In the genomic region with DNA sequence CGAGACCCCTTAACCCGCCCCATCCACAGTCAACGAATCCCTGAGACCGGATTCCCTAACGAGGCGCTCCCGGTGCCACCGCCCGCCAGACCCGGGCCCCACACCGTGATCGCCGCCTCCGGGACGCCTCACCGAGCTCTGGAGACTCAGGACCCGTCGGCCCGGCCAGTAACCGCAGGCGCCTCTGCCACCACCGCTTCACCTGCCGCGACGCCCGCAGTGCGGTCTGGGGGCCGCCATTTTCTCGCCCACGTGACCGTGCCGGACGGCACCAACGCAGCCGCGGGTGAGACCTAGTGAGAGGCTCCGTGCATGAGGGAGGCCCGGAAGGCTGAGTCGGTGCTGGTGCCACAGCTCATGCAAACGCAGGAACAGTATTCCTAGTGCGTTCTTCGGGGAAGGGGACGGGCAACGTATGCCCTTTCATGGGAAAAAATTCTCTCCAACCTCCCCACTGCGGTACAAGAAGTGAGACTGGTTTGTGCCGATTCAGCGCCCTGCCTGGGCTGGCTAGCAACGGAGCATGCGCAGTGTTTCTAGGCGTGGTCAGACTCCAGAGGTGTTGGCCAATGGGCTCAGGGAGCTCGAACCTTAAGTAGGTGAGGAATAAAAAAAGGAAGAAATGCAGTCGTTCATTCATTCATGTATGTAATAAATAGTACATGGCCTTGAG, we compare ENCODE assay signal across 8 cellular contexts. TPM values are rescaled to one million over a fixed set of nuclear protein-coding genes. Genes with fewer than 3 reads are reported as not detected.
DNase-seq lines count a peak whose midpoint lies in the region; ATAC-seq and TF ChIP-seq lines count a peak whose summit lies in the region.

DOHH (minus strand) TSS at position 246 of the 673 bp plus-strand sequence. CDS start 3,860 bp downstream, outside the sequence.

- H3K4me3 Mint-ChIP-seq in activated naive CD8-positive, alpha-beta T cell: peak within 1 kb of the TSS; percentile 90
- H3K4me3 Mint-ChIP-seq in glutamatergic neuron (ENCODE audit: unreplicated experiment): peak within 1 kb of the TSS; percentile 98

- no peaks in the 10 kb centered on the region for H3K9me3 ChIP-seq in osteoblast (ENCODE audit: low read depth, low read length)
- H3K9me3 ChIP-seq in thymus (ENCODE audit: control insufficient read depth): no peaks in the 10 kb centered on the region

- H3K36me3 Mint-ChIP-seq in activated naive CD8-positive, alpha-beta T cell: peaks cover 5% of the 10 kb centered on the region
- no peaks in the 10 kb centered on the region for H3K36me3 Mint-ChIP-seq in glutamatergic neuron (ENCODE audit: unreplicated experiment)

- peak within 1 kb of the TSS; percentile 88 for H3K4me2 ChIP-seq in osteoblast (ENCODE audit: insufficient read depth, low read length)

- TF ChIP-seq CTCF in glutamatergic neuron (IDR thresholded peaks at IDR 0.05; ENCODE audit: partially characterized antibody, unreplicated experiment) (no peak), osteoblast (IDR thresholded peaks at IDR 0.05; ENCODE audit: extremely low read depth, low read depth, low read length) (no peak)

- H3K4me1 ChIP-seq in osteoblast (ENCODE audit: insufficient read depth, low read length) (peaks cover 13% of the 10 kb centered on the region), thymus (ENCODE audit: control insufficient read depth, insufficient read depth, low read length) (peaks cover 5% of the 10 kb centered on the region)

- H3K36me3 ChIP-seq in osteoblast (ENCODE audit: insufficient read depth, low read length): peaks cover 15% of the 10 kb centered on the region
- peaks cover 8% of the 10 kb centered on the region for H3K36me3 ChIP-seq in thymus (ENCODE audit: control insufficient read depth, insufficient read depth)

- peak within 1 kb of the TSS; percentile 92 for H2AFZ ChIP-seq in osteoblast (ENCODE audit: low read length)

- H3K27ac ChIP-seq in osteoblast (ENCODE audit: low read depth, low read length) (peak within 1 kb of the TSS; percentile 93), thymus (ENCODE audit: low read depth) (peak within 1 kb of the TSS; percentile 89)

- no peaks in the 10 kb centered on the region for H3K9me3 Mint-ChIP-seq in activated naive CD8-positive, alpha-beta T cell (ENCODE audit: low read depth)
- H3K9me3 Mint-ChIP-seq in glutamatergic neuron (ENCODE audit: unreplicated experiment): peaks cover 2% of the 10 kb centered on the region

- ATAC-seq in HG02610 (IDR thresholded peaks at IDR 0.05; ENCODE audit: unreplicated experiment): peak; percentile 79

- peak within 1 kb of the TSS; percentile 97 for H3K27ac Mint-ChIP-seq in activated naive CD8-positive, alpha-beta T cell
- H3K27ac Mint-ChIP-seq in glutamatergic neuron (ENCODE audit: unreplicated experiment): peak within 1 kb of the TSS; percentile 98

- peaks cover 7% of the 10 kb centered on the region for H4K20me1 ChIP-seq in osteoblast (ENCODE audit: insufficient read depth, low read length)

- H3K79me2 ChIP-seq in osteoblast (ENCODE audit: insufficient read depth, low read length): peaks cover 36% of the 10 kb centered on the region

- H3K27me3 ChIP-seq in osteoblast (ENCODE audit: insufficient read depth, low read length): no peaks in the 10 kb centered on the region
- no peaks in the 10 kb centered on the region for H3K27me3 ChIP-seq in thymus (ENCODE audit: control insufficient read depth, insufficient read depth)

- H3K27me3 Mint-ChIP-seq in activated naive CD8-positive, alpha-beta T cell: no peaks in the 10 kb centered on the region
- H3K27me3 Mint-ChIP-seq in glutamatergic neuron (ENCODE audit: unreplicated experiment): peaks cover 4% of the 10 kb centered on the region

- WGBS in thymus: under 1% methylated on average over 52 of the region's 52 CpGs

- H3K4me3 ChIP-seq in GM08714 (ENCODE audit: low read length): peak within 1 kb of the TSS; percentile 89
- H3K4me3 ChIP-seq in osteoblast (ENCODE audit: insufficient read depth, low read length): peak within 1 kb of the TSS; percentile 94
- peak within 1 kb of the TSS; percentile 67 for H3K4me3 ChIP-seq in thymus (ENCODE audit: low read length)

- peak; percentile 94 for DNase-seq in NCI-H1105 (lab: John Stamatoyannopoulos, UW)
- DNase-seq in SKM-1 treated with dmso at 0.1 percent for 144 hours (lab: John Stamatoyannopoulos, UW; ENCODE audit: unreplicated experiment): peak; percentile 98
- peak; percentile 96 for DNase-seq in glutamatergic neuron
- DNase-seq in osteoblast (ENCODE audit: insufficient read length, low spot score, missing footprints): peak; percentile 99

- H3K4me1 Mint-ChIP-seq in activated naive CD8-positive, alpha-beta T cell (ENCODE audit: low read depth): peaks cover 31% of the 10 kb centered on the region
- peaks cover 2% of the 10 kb centered on the region for H3K4me1 Mint-ChIP-seq in glutamatergic neuron (ENCODE audit: low read depth, unreplicated experiment)

RNA-seq across cellular contexts. Expression of gene DOHH, which starts in this region (rescaled TPM):
- total RNA-seq in glutamatergic neuron (ENCODE audit: unreplicated experiment) (8.5 TPM), osteoblast (7.7 and 8.3 TPM in 2 replicates)
- 8.8 TPM for polyA plus RNA-seq in thymus

Comparison
In these comparisons a context has a peak if more than half of its experiments do, and no peak if none do; other contexts are left out.
1. Peak in every context shown above with its lines: DNase-seq, ATAC-seq, H3K4me3 ChIP-seq and H3K27ac ChIP-seq.